20 cellular contexts compared by ENCODE assay signal in the genomic region with DNA sequence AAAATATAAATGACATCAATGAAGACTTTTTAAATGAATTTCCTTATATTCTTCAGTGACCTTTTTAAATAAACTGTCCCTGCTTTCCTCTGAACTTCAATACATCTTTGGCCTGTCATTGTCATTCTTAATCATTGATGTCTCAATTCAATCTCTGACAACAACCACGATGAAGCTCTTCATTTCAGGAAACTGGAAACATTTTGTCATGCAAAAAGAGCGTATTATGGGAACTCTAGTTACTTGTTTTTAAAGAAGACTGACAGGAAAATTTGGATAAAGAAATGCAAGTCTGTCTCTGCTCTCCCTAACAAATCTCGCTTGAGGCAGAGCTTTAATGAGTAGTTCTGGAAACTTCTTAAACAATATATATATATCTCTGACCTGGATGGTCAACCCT.
"Had no signal": no experiment of that assay in that cellular context is flagged by ENCODE, and none has a peak within 500 bp of the region (broad histone marks: within the 10 kb centered on the region; RNA-seq: fewer than 3 reads in every experiment).

No MANE protein-coding gene starts in this region.

- H3K4me3 ChIP-seq: coronary artery, lung, stomach, thoracic aorta, transverse colon had no signal

- H3K27me3 Mint-ChIP-seq: natural killer cell treated with Interleukin-12 subunit alpha and Interleukin-12 subunit beta and Interleukin-15 and Interleukin-18, amount 100 ng/mL, for 72 hours had no signal

- H3K27ac Mint-ChIP-seq: endodermal cell; natural killer cell treated with Interleukin-12 subunit alpha and Interleukin-12 subunit beta and Interleukin-15 and Interleukin-18, amount 100 ng/mL, for 72 hours had no signal

- DNase-seq: effector CD4-positive, alpha-beta T cell; endodermal cell; erythroblast; foreskin keratinocyte; left colon; left ventricle myocardium superior; mesenchymal stem cell; midbrain; posterior cingulate gyrus; stimulated activated CD4-positive, alpha-beta T cell treated with anti-CD3 and anti-CD28 coated beads, Interleukin-2, amount 100 ng/mL, for 24 hours; stimulated activated CD4-positive, alpha-beta T cell treated with anti-CD3 and anti-CD28 coated beads, Interleukin-4, amount 100 ng/mL, for 4 hours; stimulated activated naive CD4-positive, alpha-beta T cell; stomach; substantia nigra; transverse colon had no signal

- H3K9me3 Mint-ChIP-seq: endodermal cell had no signal

- ATAC-seq: foreskin keratinocyte; left colon; left ventricle myocardium superior; natural killer cell treated with Interleukin-12 subunit alpha and Interleukin-12 subunit beta and Interleukin-15 and Interleukin-18, amount 100 ng/mL, for 72 hours; sciatic nerve had no signal

- H3K4me1 ChIP-seq: foreskin keratinocyte, stomach, transverse colon had no signal

- H3K4me3 Mint-ChIP-seq: endodermal cell; natural killer cell treated with Interleukin-12 subunit alpha and Interleukin-12 subunit beta and Interleukin-15 and Interleukin-18, amount 100 ng/mL, for 72 hours had no signal

- H3K9me3 ChIP-seq: stomach, thoracic aorta, transverse colon had no signal

- H3K27ac ChIP-seq: coronary artery, foreskin keratinocyte, stomach, thoracic aorta, transverse colon had no signal

- H3K36me3 ChIP-seq: stomach, thoracic aorta, transverse colon had no signal

- H3K27me3 ChIP-seq: foreskin keratinocyte, stomach, transverse colon had no signal
